In genomic region chr11:1837171-1838076, GRCh38 we compare ENCODE assay signal across 8 cellular contexts. TPM values are rescaled to one million over a fixed set of nuclear protein-coding genes. Genes with fewer than 3 reads are reported as not detected.
A peak's percentile ranks its signal among the peaks of the same experiment; 100 is the strongest.
DNase-seq lines count a peak whose midpoint lies in the region; ATAC-seq and TF ChIP-seq lines count a peak whose summit lies in the region.

No MANE protein-coding gene starts in this region.

- H3K4me1 Mint-ChIP-seq in activated naive CD4-positive, alpha-beta T cell treated with anti-CD3 and anti-CD28 coated beads, Interleukin-2, amount 10 ng/mL, durations not matched to agents 7 days and 5 days = peaks cover 10% of the 10 kb centered on the region

- H3K36me3 Mint-ChIP-seq in activated naive CD4-positive, alpha-beta T cell treated with anti-CD3 and anti-CD28 coated beads, Interleukin-2, amount 10 ng/mL, durations not matched to agents 7 days and 5 days = no peaks in the 10 kb centered on the region

- peak; percentile 69 for ATAC-seq in GM18498 (IDR thresholded peaks at IDR 0.05; ENCODE audit: unreplicated experiment)
- peak; percentile 74 for ATAC-seq in HG03175 (IDR thresholded peaks at IDR 0.05; ENCODE audit: unreplicated experiment)
- ATAC-seq in SK-N-SH treated with all-trans-retinoic acid at 6 μM for 48 hours = peak; percentile 86
- ATAC-seq in left ventricle myocardium superior = peak; percentile 53
- ATAC-seq in GM19324 (IDR thresholded peaks at IDR 0.05; ENCODE audit: low FRiP score, unreplicated experiment) = no peak

- peak; percentile 84 for TF ChIP-seq CTCF in 22Rv1 (IDR thresholded peaks at IDR 0.05)

- CTCF ChIA-PET in activated naive CD4-positive, alpha-beta T cell treated with anti-CD3 and anti-CD28 coated beads, Interleukin-2, amount 10 ng/mL, durations not matched to agents 7 days and 5 days (lab: Charles Lee) = interaction anchor here (1.3 to 10.0 kb wide), 6 partner anchors 10 to 314 kb away, joined by 4 to 341 read pairs (median 5); no protein-coding TSS in a partner anchor

- H3K27ac ChIP-seq in 22Rv1 = no peak overlapping the region

- intact Hi-C loops in left ventricle myocardium superior (cut with micrococcal nuclease) = loop anchor here (5.0 kb wide), 1 partner anchor 315 kb away; no protein-coding TSS in a partner anchor

- H3K27me3 Mint-ChIP-seq in activated naive CD4-positive, alpha-beta T cell treated with anti-CD3 and anti-CD28 coated beads, Interleukin-2, amount 10 ng/mL, durations not matched to agents 7 days and 5 days = peaks cover 33% of the 10 kb centered on the region

- DNase-seq in activated naive CD4-positive, alpha-beta T cell treated with anti-CD3 and anti-CD28 coated beads, Interleukin-2, amount 10 ng/mL, durations not matched to agents 7 days and 5 days = peak; percentile 92
- DNase-seq in left ventricle myocardium superior = peak; percentile 84
- peak; percentile 60 to 62 for DNase-seq in stimulated activated CD4-positive, alpha-beta T cell treated with anti-CD3 and anti-CD28 coated beads, Interleukin-15, amount 100 ng/mL, for 1 hour (ENCODE audit: low read depth in 1 of 2, low spot score in 1 of 2)

- no peak overlapping the region for H3K4me3 Mint-ChIP-seq in activated naive CD4-positive, alpha-beta T cell treated with anti-CD3 and anti-CD28 coated beads, Interleukin-2, amount 10 ng/mL, durations not matched to agents 7 days and 5 days

- no peak overlapping the region for H3K27ac Mint-ChIP-seq in activated naive CD4-positive, alpha-beta T cell treated with anti-CD3 and anti-CD28 coated beads, Interleukin-2, amount 10 ng/mL, durations not matched to agents 7 days and 5 days

- H3K9me3 Mint-ChIP-seq in activated naive CD4-positive, alpha-beta T cell treated with anti-CD3 and anti-CD28 coated beads, Interleukin-2, amount 10 ng/mL, durations not matched to agents 7 days and 5 days = no peaks in the 10 kb centered on the region

TF ChIP-seq in SK-N-SH treated with all-trans-retinoic acid at 6 μM for 48 hours, 23 proteins besides CTCF, POLR2A, EP300 and RAD21:
- TF ChIP-seq ZNF565 (CRISPR knock-in tag; conservative IDR thresholded peaks at IDR 0.05; ENCODE audit: low read depth) (no peak), GLIS3 (CRISPR knock-in tag; IDR thresholded peaks at IDR 0.05) (no peak), ISL1 (CRISPR knock-in tag; IDR thresholded peaks at IDR 0.05) (no peak), TOX (CRISPR knock-in tag; IDR thresholded peaks at IDR 0.05; ENCODE audit: borderline replicate concordance) (no peak), TCF4 (CRISPR knock-in tag; IDR thresholded peaks at IDR 0.05; ENCODE audit: borderline replicate concordance) (no peak), CREB5 (CRISPR knock-in tag; IDR thresholded peaks at IDR 0.05; ENCODE audit: low read depth) (no peak)

RNA-seq across cellular contexts. Expression of gene TNNI2, which starts 1.4 kb away (rescaled TPM):
- total RNA-seq in left ventricle myocardium superior = not detected

RNA-seq across cellular contexts. Expression of gene SYT8, which starts 2.6 kb away (rescaled TPM):
- not detected for total RNA-seq in left ventricle myocardium superior

RNA-seq across cellular contexts. Expression of gene LSP1, which starts 15.5 kb away (rescaled TPM):
- 22.9 TPM for total RNA-seq in left ventricle myocardium superior

RNA-seq across cellular contexts. Expression of gene PRR33, which starts 54.3 kb away (rescaled TPM):
- total RNA-seq in left ventricle myocardium superior = 4.4 TPM
